Comparison of ENCODE assay signal across 20 cellular contexts in the genomic region with DNA sequence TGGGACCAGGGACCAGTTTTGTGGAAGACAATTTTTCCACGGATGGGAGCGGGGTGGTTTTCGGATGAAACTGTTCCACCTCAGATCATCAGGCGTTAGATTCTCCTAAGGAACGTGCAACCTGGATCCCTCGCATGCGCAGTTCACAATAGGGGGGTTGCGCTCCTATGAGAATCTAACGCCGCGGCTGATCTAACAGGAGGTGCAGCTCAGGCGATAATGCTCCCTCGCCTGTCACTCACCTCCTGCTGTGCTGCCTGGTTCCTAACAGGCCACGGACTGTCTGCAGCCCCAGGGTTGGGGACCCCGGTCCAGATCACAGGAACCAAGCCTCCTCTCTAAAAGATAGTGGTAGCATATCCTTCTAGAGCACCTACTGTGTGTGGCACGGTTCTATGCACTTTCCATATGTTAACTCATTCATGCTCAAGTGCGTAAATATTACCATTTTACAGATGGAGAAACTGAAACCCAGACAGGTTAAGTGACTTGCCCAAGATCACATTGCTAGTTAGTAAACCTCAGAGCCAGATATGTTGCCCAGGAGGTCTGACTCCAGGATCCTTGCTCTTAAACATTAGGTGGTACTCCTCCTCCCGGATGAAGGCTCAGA. TPM values are rescaled to one million over a fixed set of nuclear protein-coding genes. Genes with fewer than 3 reads are reported as not detected.
DNase-seq lines count a peak whose midpoint lies in the region; ATAC-seq, FAIRE-seq and TF ChIP-seq lines count a peak whose summit lies in the region.
"Had no signal": no experiment of that assay in that cellular context is flagged by ENCODE, and none has a peak within 500 bp of the region (broad histone marks: within the 10 kb centered on the region; RNA-seq: fewer than 3 reads in every experiment).

No MANE protein-coding gene starts in this region.

- H3K36me3 ChIP-seq in MG63, result no peaks in the 10 kb centered on the region
- H3K36me3 ChIP-seq in H1 (ENCODE audit: control insufficient read depth in 2 of 4, insufficient read depth in 4 of 4, low read length in 3 of 4), result no peaks in the 10 kb centered on the region; a peak in 1 of 8 replicates
- no peaks in the 10 kb centered on the region for H3K36me3 ChIP-seq in psoas muscle (ENCODE audit: insufficient read depth in 1 of 2, low read depth in 1 of 2)
- H3K36me3 ChIP-seq: BLaER1 had no signal

- H2BK12ac ChIP-seq in H1 (ENCODE audit: low read depth, low read length), result 0 out of 2 replicates have a peak overlapping the region, but pooled peaks have one; percentile 12

- no peak for TF ChIP-seq CTCF in 22Rv1 (IDR thresholded peaks at IDR 0.05)
- no peak for TF ChIP-seq CTCF in H1 (IDR thresholded peaks at IDR 0.05; ENCODE audit: control extremely low read depth in 1 of 3, insufficient read depth in 1 of 3, low read depth in 1 of 3, low read length in 3 of 3)
- no peak for TF ChIP-seq CTCF in psoas muscle (IDR thresholded peaks at IDR 0.05)
- TF ChIP-seq CTCF in glutamatergic neuron (IDR thresholded peaks at IDR 0.05; ENCODE audit: partially characterized antibody, unreplicated experiment), result no peak

- H3K27ac Mint-ChIP-seq in glutamatergic neuron (ENCODE audit: unreplicated experiment), result no peak overlapping the region
- H3K27ac Mint-ChIP-seq: HFFc6 had no signal

- no peaks in the 10 kb centered on the region; the same call in 1 of the 2 replicates for H3K23me2 ChIP-seq in H1 (ENCODE audit: low read depth, low read length)

- FAIRE-seq in H1 (lab: Jason Lieb, UNC), result no peak
- FAIRE-seq: GM12878 had no signal

- H2AFZ ChIP-seq in H1 (ENCODE audit: low read length), result no peak overlapping the region
- H2AFZ ChIP-seq: GM23248 had no signal

- no peak overlapping the region for H3K4me3 Mint-ChIP-seq in glutamatergic neuron (ENCODE audit: unreplicated experiment)
- H3K4me3 Mint-ChIP-seq: HFFc6 had no signal

- peak overlapping the region; percentile 35; the same call in 1 of the 2 replicates for H4K8ac ChIP-seq in H1 (ENCODE audit: extremely low read depth, insufficient read depth, low read length)

- no peaks in the 10 kb centered on the region for H3K79me2 ChIP-seq in H1 (ENCODE audit: control insufficient read depth in 1 of 2, insufficient read depth in 2 of 2, low read length in 2 of 2)

- no peak overlapping the region for H3K18ac ChIP-seq in H1 (ENCODE audit: extremely low read depth, low read length)

- H2BK120ac ChIP-seq in H1 (replicated peaks; ENCODE audit: low read depth, low read length), result no peak overlapping the region

- H4K91ac ChIP-seq in H1 (replicated peaks; ENCODE audit: insufficient read length, low read length), result no peak overlapping the region

- H3K9me3 Mint-ChIP-seq in glutamatergic neuron (ENCODE audit: unreplicated experiment), result peaks cover 1% of the 10 kb centered on the region
- H3K9me3 Mint-ChIP-seq: HFFc6 had no signal

- H3K4me1 Mint-ChIP-seq in glutamatergic neuron (ENCODE audit: low read depth, unreplicated experiment), result peaks cover 2% of the 10 kb centered on the region

- no peak overlapping the region for H3K14ac ChIP-seq in H1 (ENCODE audit: insufficient read length)

- DNase-seq in MG63 (no peak), H1 (ENCODE audit: low read depth in 1 of 2, low spot score in 2 of 2) (no peak), psoas muscle (no peak), posterior cingulate gyrus (no peak), glutamatergic neuron (no peak), GM19240 (ENCODE audit: insufficient read length, low spot score) (no peak)
- DNase-seq in activated CD4-positive, alpha-beta T cell treated with anti-CD3 and anti-CD28 coated beads for 1 hour, result no peak
- DNase-seq: GDM1, GM23248, HFFc6, NCI-H1930, NCI-H446, NCI-H69 had no signal

- H2BK5ac ChIP-seq in H1 (ENCODE audit: low read depth, low read length), result no peak overlapping the region

- H3K4me2 ChIP-seq in H1 (ENCODE audit: insufficient read depth in 1 of 2, low read depth in 2 of 2, low read length in 2 of 2), result peak overlapping the region in 1 of 2 experiments; percentile 53; a peak in 1 of 4 replicates
- H3K4me2 ChIP-seq: BLaER1 had no signal

- no peak overlapping the region for H2AK5ac ChIP-seq in H1 (ENCODE audit: low read depth, low read length)

- no peaks in the 10 kb centered on the region for H4K20me1 ChIP-seq in H1 (replicated peaks in 1 of 2; ENCODE audit: control insufficient read depth in 1 of 2, insufficient read depth in 2 of 2, low read length in 2 of 2)
- H4K20me1 ChIP-seq: BLaER1 had no signal

- H2BK20ac ChIP-seq in H1 (ENCODE audit: low read length), result no peak overlapping the region

- TF ChIP-seq RAD21 in H1 (IDR thresholded peaks at IDR 0.05 in 1 of 2, conservative IDR thresholded peaks at IDR 0.05 in 1 of 2; ENCODE audit: low read depth in 2 of 2, low read length in 2 of 2), result no peak

- peaks cover 3 to 20% (median 9%) of the 10 kb centered on the region in 4 experiments for H3K4me1 ChIP-seq in H1 (replicated peaks in 1 of 4; ENCODE audit: control insufficient read depth in 3 of 4, insufficient read depth in 4 of 4, low read length in 3 of 4)
- H3K4me1 ChIP-seq in psoas muscle, result peaks cover 8% of the 10 kb centered on the region

- TF ChIP-seq POLR2A in H1 (IDR thresholded peaks at IDR 0.05; ENCODE audit: control extremely low read depth in 1 of 2, low read depth in 2 of 2, low read length in 2 of 2), result no peak

- H3K79me1 ChIP-seq in H1 (ENCODE audit: low read depth, low read length), result no peaks in the 10 kb centered on the region

- POLR2A ChIA-PET in H1 (lab: Charles Lee; ENCODE audit: partially characterized antibody), result interaction anchor here (1.0 to 2.7 kb wide), 19 partner anchors 9 to 307 kb away, joined by 3 to 11 read pairs (median 4); a partner anchor contains a TSS

- WGBS in H1 (ENCODE audit: extremely low coverage in 1 of 2, insufficient coverage in 1 of 2, insufficient read length in 1 of 2, insufficient replicate concordance in 2 of 2, low coverage in 1 of 2, low lambda C conversion rate in 2 of 2, missing lambda C conversion rate in 1 of 2), 2 experiments, result 94% methylated on average over 18 of the region's 18 CpGs; no CpG with 5 or more reads in 1 of the 2 experiments
- WGBS in psoas muscle, 3 donors, result 89 to 90% (median 89%) methylated on average over 18 of the region's 18 CpGs

- peaks cover 9% of the 10 kb centered on the region for H3K27me3 Mint-ChIP-seq in glutamatergic neuron (ENCODE audit: unreplicated experiment)
- H3K27me3 Mint-ChIP-seq: IgD-negative memory B cell had no signal

- CTCF ChIA-PET in H1 (lab: Charles Lee; ENCODE audit: partially characterized antibody), result interaction anchor here (0.6 to 8.4 kb wide), 11 partner anchors 15 to 105 kb away, joined by 3 to 79 read pairs (median 4); a partner anchor contains a TSS

- H3K4me3 ChIP-seq in MG63, result peak overlapping the region; percentile 49
- H3K4me3 ChIP-seq in H1 (ENCODE audit: extremely low read depth in 1 of 4, insufficient read depth in 2 of 4, low read depth in 3 of 4, low read length in 4 of 4), result no peak overlapping the region
- peak overlapping the region; percentile 47 for H3K4me3 ChIP-seq in psoas muscle
- H3K4me3 ChIP-seq: BLaER1, GM12878, GM23248 had no signal

- H3K27me3 ChIP-seq in MG63, result no peaks in the 10 kb centered on the region
- H3K27me3 ChIP-seq in H1 (replicated peaks in 1 of 4; ENCODE audit: control insufficient read depth in 3 of 4, extremely low read depth in 1 of 4, insufficient read depth in 3 of 4, low read length in 3 of 4), result no peaks in the 10 kb centered on the region
- H3K27me3 ChIP-seq in psoas muscle (ENCODE audit: insufficient read depth in 3 of 3, low read length in 2 of 3), result no peaks in the 10 kb centered on the region
- H3K27me3 ChIP-seq: BLaER1 had no signal

- no peak for ATAC-seq in psoas muscle
- ATAC-seq: GM12878, SK-N-SH treated with all-trans-retinoic acid at 6 μM for 48 hours had no signal

- no peak overlapping the region for H3K4ac ChIP-seq in H1 (replicated peaks; ENCODE audit: insufficient read length, low read depth, low read length)

- peak overlapping the region; percentile 99 for H3K27ac ChIP-seq in 22Rv1
- H3K27ac ChIP-seq in H1 (ENCODE audit: low read depth, low read length), result no peak overlapping the region
- H3K27ac ChIP-seq in psoas muscle, result peak overlapping the region; percentile 72
- H3K27ac ChIP-seq: BLaER1, GM23248 had no signal

- H3K56ac ChIP-seq in H1 (replicated peaks; ENCODE audit: insufficient read length, low read depth, low read length), result no peak overlapping the region

- H4K5ac ChIP-seq in H1 (ENCODE audit: insufficient read length, low read depth, low read length), result no peak overlapping the region

- no peak overlapping the region for H2BK15ac ChIP-seq in H1 (ENCODE audit: low read length)

- no peak for TF ChIP-seq EP300 in H1 (IDR thresholded peaks at IDR 0.05; ENCODE audit: borderline replicate concordance in 1 of 2, low read depth in 2 of 2, low read length in 2 of 2)

- H3K23ac ChIP-seq in H1 (ENCODE audit: insufficient read length), result no peak overlapping the region

- no peak overlapping the region for H3K9ac ChIP-seq in H1 (replicated peaks in 1 of 4; ENCODE audit: extremely low read depth in 1 of 4, low read depth in 3 of 4, low read length in 3 of 4)
- H3K9ac ChIP-seq: BLaER1, GM23248 had no signal

- H3K36me3 Mint-ChIP-seq in glutamatergic neuron (ENCODE audit: unreplicated experiment), result peaks cover 5% of the 10 kb centered on the region

- intact Hi-C loops in psoas muscle (cut with DNase I), result no loop called here
- intact Hi-C loops in posterior cingulate gyrus (cut with DNase I), result no loop called here

- no peaks in the 10 kb centered on the region for H3K9me3 ChIP-seq in MG63
- no peaks in the 10 kb centered on the region for H3K9me3 ChIP-seq in H1 (ENCODE audit: insufficient read depth in 2 of 2, low read depth in 1 of 2, low read length in 1 of 2)
- no peaks in the 10 kb centered on the region for H3K9me3 ChIP-seq in psoas muscle
- H3K9me3 ChIP-seq: BLaER1 had no signal

RNA-seq across cellular contexts. Expression of a gene that starts 25.3 kb away (rescaled TPM):
- total RNA-seq in MG63 (2014; rRNA removed; shearing (Covaris generic); ENCODE audit: low replicate concordance), result not detected in 2 replicates
- total RNA-seq in H1 (2021; fragmentation: NEBNext Ultra II Directional; extraction: Animal tissue kit (Norgen Biotek cat#: 25700)), result 0.15 TPM in 1 of 2 replicates, not detected in the other
- polyA plus RNA-seq in H1 (2011; rRNA removed) (0.30 TPM in 2 replicates), psoas muscle (under 1 TPM; 0.03 to 0.22 (median 0.21) TPM)
- 0.45 TPM for polyA plus RNA-seq in H1 (2011; cell fraction: cytosol; rRNA removed)
- polyA plus RNA-seq in H1 (2011; cell fraction: nucleus; rRNA removed), result 0.87 TPM
- 0.15 to 0.36 TPM (median 0.19 TPM) in 3 of 4 replicates, not detected in the other for polyA plus RNA-seq in H1 (2012, experiment 1 of 2)
- not detected for polyA plus RNA-seq in H1 (2012, experiment 2 of 2)
- 0.06 TPM for polyA plus RNA-seq in H1 (2013, experiment 1 of 2)
- polyA plus RNA-seq in H1 (2013, experiment 2 of 2), result 0.06 TPM
- not detected in 2 replicates for polyA minus RNA-seq in H1 (2011; rRNA and poly(A)+ RNA removed)
- polyA minus RNA-seq in H1 (2011; cell fraction: cytosol; rRNA and poly(A)+ RNA removed), result not detected
- 0.40 TPM for polyA minus RNA-seq in H1 (2011; cell fraction: nucleus; rRNA and poly(A)+ RNA removed)
- total RNA-seq in psoas muscle (under 1 TPM in 2 of 4 donors, not detected in 2; 0.19 to 0.22 TPM), glutamatergic neuron (ENCODE audit: unreplicated experiment) (not detected)
- total RNA-seq: A172, GM12878, GM23248, HFFc6, LHCN-M2 had no signal
- polyA plus RNA-seq: GM12878, GM23248, IgD-negative memory B cell had no signal

Comparison
In these comparisons a context has a peak if more than half of its experiments do, and no peak if none do; other contexts are left out.
1. H3K4me3 ChIP-seq: peak in MG63 (single experiment) and psoas muscle (single experiment); none in H1 (0 of 4).